ENCODE assay signal across 24 cellular contexts in the genomic region with DNA sequence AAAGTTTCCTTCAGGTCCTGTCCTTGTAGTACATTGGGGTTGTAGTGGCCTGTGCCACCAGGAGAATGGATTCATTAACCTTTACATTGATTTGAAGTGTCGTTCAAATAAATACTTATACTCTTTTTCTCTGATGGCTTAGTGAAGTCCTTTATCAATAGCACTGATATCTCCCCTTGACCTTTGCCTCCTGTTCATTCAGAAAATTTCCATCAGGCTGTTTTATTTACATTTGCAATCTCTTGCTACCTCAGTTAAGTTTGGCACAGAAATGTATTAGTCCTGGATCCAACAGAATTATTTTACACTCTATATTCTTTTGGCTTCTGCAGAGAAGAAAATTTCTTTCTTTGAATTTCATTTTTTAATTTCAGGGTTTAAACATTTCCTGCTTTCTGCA.
A peak's percentile ranks its signal among the peaks of the same experiment; 100 is the strongest.
DNase-seq lines count a peak whose midpoint lies in the region; ATAC-seq, FAIRE-seq and TF ChIP-seq lines count a peak whose summit lies in the region.
"Had no signal": no experiment of that assay in that cellular context is flagged by ENCODE, and none has a peak within 500 bp of the region (broad histone marks: within the 10 kb centered on the region; RNA-seq: fewer than 3 reads in every experiment).

No MANE protein-coding gene starts in this region.

- H3K27ac ChIP-seq in cardiac muscle cell (peak overlapping the region; percentile 56), endodermal cell (ENCODE audit: low read depth, low read length) (no peak overlapping the region), right lobe of liver (no peak overlapping the region)
- H3K27ac ChIP-seq: BLaER1 had no signal

- no peak for DNase-seq in cardiac muscle cell (ENCODE audit: low read depth in 1 of 2, low spot score in 1 of 2)
- DNase-seq in cardiac septum (ENCODE audit: low spot score), result no peak
- DNase-seq in D721Med (ENCODE audit: insufficient read length, low spot score), result no peak
- no peak for DNase-seq in endodermal cell
- DNase-seq in right lobe of liver, result no peak
- no peak for DNase-seq in cerebellum (ENCODE audit: low spot score)
- no peak for DNase-seq in GM13976 (ENCODE audit: low spot score)
- DNase-seq: 8988T; ACHN; BE2C; C1 segment of cervical spinal cord; CD4-positive, alpha-beta memory T cell; CD4-positive, CD25-positive, alpha-beta regulatory T cell; CD8-positive, alpha-beta memory T cell; COR-L47; DMS79 treated with DMSO at 0.1 percent for 48 hours; GF-D8 had no signal

- H3K4me1 Mint-ChIP-seq in endodermal cell, result peaks cover 16% of the 10 kb centered on the region
- H3K4me1 Mint-ChIP-seq: CD4-positive, alpha-beta memory T cell; CD4-positive, CD25-positive, alpha-beta regulatory T cell; CD8-positive, alpha-beta memory T cell had no signal

- H3K27me3 ChIP-seq in cardiac muscle cell (no peaks in the 10 kb centered on the region), endodermal cell (ENCODE audit: control insufficient read depth, insufficient read depth, low read length, poor library complexity, severe bottlenecking) (no peaks in the 10 kb centered on the region), right lobe of liver (no peaks in the 10 kb centered on the region)
- H3K27me3 ChIP-seq: BE2C, BLaER1 had no signal

- no peak overlapping the region for H3K4me3 ChIP-seq in cardiac muscle cell
- H3K4me3 ChIP-seq in endodermal cell (ENCODE audit: low read length), result peak overlapping the region; percentile 10
- H3K4me3 ChIP-seq in right lobe of liver, result no peak overlapping the region
- H3K4me3 ChIP-seq: BLaER1 had no signal

- TF ChIP-seq POLR2A in right lobe of liver (IDR thresholded peaks at IDR 0.05), result no peak

- no peaks in the 10 kb centered on the region for H3K9me3 ChIP-seq in cardiac muscle cell (ENCODE audit: low read depth)
- H3K9me3 ChIP-seq in endodermal cell (ENCODE audit: control insufficient read depth, low read length), result peaks cover 11% of the 10 kb centered on the region
- no peaks in the 10 kb centered on the region for H3K9me3 ChIP-seq in right lobe of liver
- H3K9me3 ChIP-seq: BE2C had no signal

- 93 to 100% methylated on average over 1 of the region's 1 CpG for WGBS in endodermal cell (ENCODE audit: insufficient coverage in 1 of 2, insufficient read length in 1 of 2), 2 experiments
- 22% methylated on average over 1 of the region's 1 CpG for WGBS in right lobe of liver (ENCODE audit: insufficient coverage, low coverage, low lambda C conversion rate, missing lambda C conversion rate)

- TF ChIP-seq CTCF in cardiac muscle cell (IDR thresholded peaks at IDR 0.05; ENCODE audit: low read depth, low read length) (no peak), D721Med (IDR thresholded peaks at IDR 0.05; ENCODE audit: insufficient read depth, missing control alignments) (no peak), endodermal cell (conservative IDR thresholded peaks at IDR 0.05) (no peak), right lobe of liver (IDR thresholded peaks at IDR 0.05) (no peak), GM13976 (IDR thresholded peaks at IDR 0.05; ENCODE audit: borderline replicate concordance, control extremely low read depth, extremely low read depth, insufficient read depth, missing control alignments) (no peak)

- in situ Hi-C loops in GM13976 (cut with MboI; ENCODE audit: low sequenced_read_pairs, unreplicated experiment), result no loop called here

- ATAC-seq in right lobe of liver, result peak; percentile 70 to 94 (median 84)
- no peak for ATAC-seq in HG02852 (IDR thresholded peaks at IDR 0.05; ENCODE audit: unreplicated experiment)

- peaks cover 24% of the 10 kb centered on the region for H3K4me1 ChIP-seq in cardiac muscle cell (ENCODE audit: low read depth)
- H3K4me1 ChIP-seq in endodermal cell (ENCODE audit: control insufficient read depth, insufficient read depth, low read length), result no peaks in the 10 kb centered on the region
- peaks cover 0 to 5% (median 0%) of the 10 kb centered on the region in 4 donors for H3K4me1 ChIP-seq in right lobe of liver
- H3K4me1 ChIP-seq: BE2C had no signal

- H3K4me3 Mint-ChIP-seq in endodermal cell, result no peak overlapping the region
- H3K4me3 Mint-ChIP-seq: CD14-positive monocyte; CD4-positive, alpha-beta memory T cell; CD4-positive, CD25-positive, alpha-beta regulatory T cell; CD8-positive, alpha-beta memory T cell had no signal

- peaks cover 11% of the 10 kb centered on the region for H3K36me3 Mint-ChIP-seq in endodermal cell (ENCODE audit: low read depth)
- H3K36me3 Mint-ChIP-seq: CD14-positive monocyte; CD4-positive, alpha-beta memory T cell; CD4-positive, CD25-positive, alpha-beta regulatory T cell; CD8-positive, alpha-beta memory T cell had no signal

- FAIRE-seq in D721Med (lab: Jason Lieb, UNC), result peak; percentile 11
- FAIRE-seq: A204.1, G401.6, GM12891, GM18507 had no signal

- H3K9me3 Mint-ChIP-seq in endodermal cell, result peaks cover 14% of the 10 kb centered on the region

- H3K36me3 ChIP-seq in cardiac muscle cell, result no peaks in the 10 kb centered on the region
- H3K36me3 ChIP-seq in endodermal cell (ENCODE audit: control insufficient read depth, insufficient read depth, low read length), result no peaks in the 10 kb centered on the region
- H3K36me3 ChIP-seq in right lobe of liver, result no peaks in the 10 kb centered on the region
- H3K36me3 ChIP-seq: BE2C, BLaER1 had no signal

- no peaks in the 10 kb centered on the region for H3K27me3 Mint-ChIP-seq in endodermal cell (ENCODE audit: insufficient read depth)
- H3K27me3 Mint-ChIP-seq: CD4-positive, CD25-positive, alpha-beta regulatory T cell; CD8-positive, alpha-beta memory T cell had no signal

- H3K27ac Mint-ChIP-seq in endodermal cell, result no peak overlapping the region
- H3K27ac Mint-ChIP-seq: CD14-positive monocyte; CD4-positive, alpha-beta memory T cell; CD4-positive, CD25-positive, alpha-beta regulatory T cell had no signal

- intact Hi-C loops in cardiac septum (cut with DNase I), result no loop called here
- intact Hi-C loops in right lobe of liver (cut with DNase I), result no loop called here

- no peak overlapping the region for H3K9ac ChIP-seq in endodermal cell (ENCODE audit: extremely low read depth, low read length, poor library complexity, severe bottlenecking)
- H3K9ac ChIP-seq: BLaER1 had no signal
